In the genomic region with DNA sequence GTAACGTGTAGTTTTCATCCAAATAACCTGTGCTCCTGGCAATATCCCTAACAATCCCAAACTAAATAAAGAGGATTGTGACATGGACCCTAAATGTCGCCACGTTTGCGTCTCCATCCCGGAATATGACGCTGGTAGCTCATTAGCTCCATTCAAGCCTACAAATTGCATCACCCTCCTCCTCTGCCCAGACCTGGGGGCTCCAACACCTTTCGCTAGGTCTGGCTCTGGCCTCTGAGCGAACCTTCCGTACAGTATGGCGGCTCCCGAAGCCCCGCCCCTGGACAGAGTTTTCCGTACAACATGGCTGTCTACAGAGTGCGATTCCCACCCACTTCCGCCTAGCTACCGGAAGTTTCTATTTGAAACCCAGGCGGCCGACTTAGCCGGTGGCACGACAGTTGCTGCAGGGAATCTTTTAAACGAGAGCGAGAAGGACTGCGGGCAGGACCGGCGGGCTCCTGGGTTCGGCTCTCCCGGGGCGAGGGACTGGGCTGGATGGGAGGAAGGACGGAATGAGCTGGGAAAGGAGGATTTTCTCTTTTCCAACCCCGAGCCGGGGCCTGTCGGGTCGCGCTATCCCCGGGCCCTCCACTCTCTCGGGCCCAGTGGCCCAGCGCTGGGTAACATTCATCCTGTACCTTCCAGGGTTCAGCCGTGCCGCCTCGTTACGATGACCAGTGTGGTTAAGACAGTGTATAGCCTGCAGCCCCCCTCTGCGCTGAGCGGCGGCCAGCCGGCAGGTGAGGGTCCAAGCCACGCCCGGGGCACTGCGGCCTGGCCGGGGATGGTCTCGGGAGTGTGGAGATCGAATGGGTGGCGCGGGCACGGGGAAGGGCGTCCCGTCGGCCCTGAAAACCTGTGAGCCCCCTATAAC, we compare ENCODE assay signal across 7 cellular contexts.
DNase-seq lines count a peak whose midpoint lies in the region; ATAC-seq and TF ChIP-seq lines count a peak whose summit lies in the region.

Gene KNSTRN (plus strand): TSS at position 142 of the 877 bp plus-strand sequence. CDS start 115 bp downstream, at position 257.

- DNase-seq in NCI-H2081 treated with DMSO at 0.1 percent for 48 hours (lab: John Stamatoyannopoulos, UW) = peak; percentile 86
- peak; percentile 74 for DNase-seq in T1000 (lab: John Stamatoyannopoulos, UW)
- peak; percentile 91 for DNase-seq in astrocyte of the spinal cord (ENCODE audit: low read depth, low spot score)
- peak in 50 of 51 donors; percentile 9 to 94 (median 79) for DNase-seq in hypothalamus (lab: John Stamatoyannopoulos, UW)
- DNase-seq in retinal pigment epithelial cell (ENCODE audit: low read depth) = peak; percentile 79

- ATAC-seq in GM18517 (IDR thresholded peaks at IDR 0.05; ENCODE audit: unreplicated experiment) (peak; percentile 91), HG03039 (IDR thresholded peaks at IDR 0.05; ENCODE audit: unreplicated experiment) (peak; percentile 90)

- in situ Hi-C loops in astrocyte of the spinal cord (cut with HindIII; ENCODE audit: low sequenced_read_pairs) = no loop called here

- H3K4me3 ChIP-seq in astrocyte of the spinal cord (ENCODE audit: low read depth, low read length) (peak within 1 kb of the TSS; percentile 76), retinal pigment epithelial cell (ENCODE audit: low read length) (peak within 1 kb of the TSS; percentile 92)

- TF ChIP-seq CTCF in astrocyte of the spinal cord (IDR thresholded peaks at IDR 0.05; ENCODE audit: low read depth, low read length) (no peak), retinal pigment epithelial cell (conservative IDR thresholded peaks at IDR 0.05; ENCODE audit: low read depth, low read length) (no peak)

Comparison
In these comparisons a context has a peak if more than half of its experiments do, and no peak if none do; other contexts are left out.
1. Peak in every context shown above with its lines: DNase-seq, ATAC-seq and H3K4me3 ChIP-seq.